ENCODE assay signal across 8 cellular contexts in genomic region chr1:156052862-156053769, GRCh38. TPM values are rescaled to one million over a fixed set of nuclear protein-coding genes. Genes with fewer than 3 reads are reported as not detected.
DNase-seq lines count a peak whose midpoint lies in the region; ATAC-seq and TF ChIP-seq lines count a peak whose summit lies in the region.

No MANE protein-coding gene starts in this region.

- no peaks in the 10 kb centered on the region for H3K27me3 Mint-ChIP-seq in activated naive CD8-positive, alpha-beta T cell treated with anti-CD3 and anti-CD28 coated beads for 36 hours

- peak overlapping the region; percentile 91 for H3K27ac Mint-ChIP-seq in activated naive CD8-positive, alpha-beta T cell treated with anti-CD3 and anti-CD28 coated beads for 36 hours

- H3K36me3 ChIP-seq in cardiac muscle cell, result peaks cover 18% of the 10 kb centered on the region
- peaks cover 7% of the 10 kb centered on the region for H3K36me3 ChIP-seq in upper lobe of right lung

- H3K4me3 ChIP-seq in cardiac muscle cell (peak overlapping the region; percentile 84), upper lobe of right lung (peak overlapping the region; percentile 93)

- H3K4me1 Mint-ChIP-seq in activated naive CD8-positive, alpha-beta T cell treated with anti-CD3 and anti-CD28 coated beads for 36 hours, result peaks cover 32% of the 10 kb centered on the region

- peak overlapping the region; percentile 95 for H3K4me3 Mint-ChIP-seq in activated naive CD8-positive, alpha-beta T cell treated with anti-CD3 and anti-CD28 coated beads for 36 hours

- peak overlapping the region; percentile 95 for H3K27ac ChIP-seq in cardiac muscle cell
- H3K27ac ChIP-seq in upper lobe of right lung, result peak overlapping the region; percentile 42

- H3K9me3 ChIP-seq in cardiac muscle cell (ENCODE audit: low read depth), result no peaks in the 10 kb centered on the region
- H3K9me3 ChIP-seq in upper lobe of right lung, result no peaks in the 10 kb centered on the region

- ATAC-seq in upper lobe of right lung (peak; percentile 10), GM18861 (IDR thresholded peaks at IDR 0.05; ENCODE audit: unreplicated experiment) (no peak)

- intact Hi-C loops in posterior vena cava (cut with DNase I), result no loop called here
- intact Hi-C loops in upper lobe of right lung (cut with DNase I), result no loop called here

- peak; percentile 56 for DNase-seq in LoVo (ENCODE audit: low spot score)
- peak; percentile 60 for DNase-seq in SKM-1 treated with dmso at 0.1 percent for 144 hours (lab: John Stamatoyannopoulos, UW; ENCODE audit: unreplicated experiment)
- DNase-seq in activated naive CD8-positive, alpha-beta T cell treated with anti-CD3 and anti-CD28 coated beads for 36 hours, result peak; percentile 76
- peak; percentile 71 to 84 for DNase-seq in cardiac muscle cell (ENCODE audit: low read depth in 1 of 2, low spot score in 1 of 2)
- peak; percentile 88 for DNase-seq in posterior vena cava (ENCODE audit: low spot score)
- DNase-seq in upper lobe of right lung, result peak; percentile 83

- H3K36me3 Mint-ChIP-seq in activated naive CD8-positive, alpha-beta T cell treated with anti-CD3 and anti-CD28 coated beads for 36 hours, result peaks cover 9% of the 10 kb centered on the region

- TF ChIP-seq CTCF in GM12872 (IDR thresholded peaks at IDR 0.05; ENCODE audit: insufficient read depth, low read depth, low read length), result peak; percentile 53
- peak; percentile 31 for TF ChIP-seq CTCF in cardiac muscle cell (IDR thresholded peaks at IDR 0.05; ENCODE audit: low read depth, low read length)
- TF ChIP-seq CTCF in upper lobe of right lung (IDR thresholded peaks at IDR 0.05), result peak; percentile 33

- H3K4me1 ChIP-seq in cardiac muscle cell (ENCODE audit: low read depth) (peaks cover 6% of the 10 kb centered on the region), upper lobe of right lung (peaks cover 8% of the 10 kb centered on the region)

- no peaks in the 10 kb centered on the region for H3K27me3 ChIP-seq in cardiac muscle cell
- H3K27me3 ChIP-seq in upper lobe of right lung, result no peaks in the 10 kb centered on the region

- no peaks in the 10 kb centered on the region for H3K9me3 Mint-ChIP-seq in activated naive CD8-positive, alpha-beta T cell treated with anti-CD3 and anti-CD28 coated beads for 36 hours

RNA-seq across cellular contexts. Expression of gene UBQLN4, which starts 0.5 kb away (rescaled TPM):
- 10 to 100 TPM; 42.6 to 47.1 TPM for total RNA-seq in activated naive CD8-positive, alpha-beta T cell treated with anti-CD3 and anti-CD28 coated beads for 36 hours
- total RNA-seq in cardiac muscle cell (43.1 and 51.0 TPM in 2 replicates), posterior vena cava (10 to 100 TPM; 18.0 to 29.1 TPM), upper lobe of right lung (37.0 TPM)
- polyA plus RNA-seq in cardiac muscle cell, result 29.2 and 38.5 TPM in 2 replicates

RNA-seq across cellular contexts. Expression of gene LAMTOR2, which starts 1.5 kb away (rescaled TPM):
- total RNA-seq in activated naive CD8-positive, alpha-beta T cell treated with anti-CD3 and anti-CD28 coated beads for 36 hours, result 10 to 100 TPM; 45.9 to 49.1 TPM
- total RNA-seq in cardiac muscle cell, result 75.5 and 116 TPM in 2 replicates
- 199 and 208 TPM in 2 replicates for polyA plus RNA-seq in cardiac muscle cell
- total RNA-seq in posterior vena cava, result 10 to 100 TPM; 34.7 to 38.4 TPM
- 49.7 TPM for total RNA-seq in upper lobe of right lung

RNA-seq across cellular contexts. Expression of gene RAB25, which starts 7.8 kb away (rescaled TPM):
- total RNA-seq in activated naive CD8-positive, alpha-beta T cell treated with anti-CD3 and anti-CD28 coated beads for 36 hours, result under 1 TPM; 0.64 to 0.99 TPM
- total RNA-seq in cardiac muscle cell, result 1.6 and 3.1 TPM in 2 replicates
- 2.1 and 2.4 TPM in 2 replicates for polyA plus RNA-seq in cardiac muscle cell
- total RNA-seq in posterior vena cava, result not detected
- 62.0 TPM for total RNA-seq in upper lobe of right lung

RNA-seq across cellular contexts. Expression of gene MEX3A, which starts 29.1 kb away (rescaled TPM):
- total RNA-seq in activated naive CD8-positive, alpha-beta T cell treated with anti-CD3 and anti-CD28 coated beads for 36 hours, result under 1 TPM; 0.34 to 0.35 TPM
- total RNA-seq in cardiac muscle cell (48.8 and 58.6 TPM in 2 replicates), posterior vena cava (under 1 TPM; 0.23 to 0.76 TPM), upper lobe of right lung (0.52 TPM)
- polyA plus RNA-seq in cardiac muscle cell, result 17.2 and 24.8 TPM in 2 replicates

RNA-seq across cellular contexts. Expression of gene SSR2, which starts 32.4 kb away (rescaled TPM):
- total RNA-seq in activated naive CD8-positive, alpha-beta T cell treated with anti-CD3 and anti-CD28 coated beads for 36 hours, result 100 to 1,000 TPM; 155 TPM
- total RNA-seq in cardiac muscle cell, result 119 and 198 TPM in 2 replicates
- 174 and 188 TPM in 2 replicates for polyA plus RNA-seq in cardiac muscle cell
- total RNA-seq in posterior vena cava, result 100 to 1,000 TPM; 147 to 173 TPM
- 231 TPM for total RNA-seq in upper lobe of right lung

Comparison
In these comparisons a context has a peak if more than half of its experiments do, and no peak if none do; other contexts are left out.
1. RNA of gene RAB25, which starts 7.8 kb away (total RNA-seq): 62.0 TPM in upper lobe of right lung (single experiment); 1.6 to 3.1 TPM in cardiac muscle cell, 0.64 to 0.99 TPM in activated naive CD8-positive, alpha-beta T cell treated with anti-CD3 and anti-CD28 coated beads for 36 hours and not detected in posterior vena cava; every median in the first group is over 10 times any median in the second.
2. Peak in every context shown above with its lines, with median percentiles within 50 percentile points of each other: CTCF ChIP-seq and DNase-seq.